Comparison of ENCODE assay signal across 21 cellular contexts in genomic region chr3:177262396-177262795, GRCh38.
DNase-seq lines count a peak whose midpoint lies in the region; ATAC-seq, FAIRE-seq and TF ChIP-seq lines count a peak whose summit lies in the region.
"Had no signal": no experiment of that assay in that cellular context is flagged by ENCODE, and none has a peak within 500 bp of the region (broad histone marks: within the 10 kb centered on the region; RNA-seq: fewer than 3 reads in every experiment).

No MANE protein-coding gene starts in this region.

- intact Hi-C loops in heart right ventricle (cut with DNase I), result loop anchor here in 1 of 10 donors (10.0 kb wide), 1 partner anchor 48 kb away; no protein-coding TSS in a partner anchor
- intact Hi-C loops in head of caudate nucleus (cut with DNase I), result no loop called here

- no peak overlapping the region for H3K27ac ChIP-seq in right atrium auricular region
- no peak overlapping the region for H3K27ac ChIP-seq in heart right ventricle
- no peak overlapping the region for H3K27ac ChIP-seq in brain microvascular endothelial cell
- H3K27ac ChIP-seq: colonic mucosa had no signal

- TF ChIP-seq CTCF in right atrium auricular region (IDR thresholded peaks at IDR 0.05) (no peak), heart right ventricle (IDR thresholded peaks at IDR 0.05) (no peak), brain microvascular endothelial cell (IDR thresholded peaks at IDR 0.05; ENCODE audit: low read depth, low read length, missing control alignments) (no peak), kidney epithelial cell (IDR thresholded peaks at IDR 0.05; ENCODE audit: insufficient read depth, low read length, poor library complexity, severe bottlenecking) (no peak)

- no peak for FAIRE-seq in urothelium cell line (lab: Jason Lieb, UNC)
- FAIRE-seq: islet of Langerhans had no signal

- DNase-seq in right atrium auricular region (ENCODE audit: low spot score) (peak; percentile 44), heart right ventricle (no peak), brain microvascular endothelial cell (peak; percentile 11), kidney epithelial cell (ENCODE audit: low read depth) (peak; percentile 44), urothelium cell line (ENCODE audit: low spot score) (peak; percentile 25), head of caudate nucleus (no peak), NCI-H2227 (lab: John Stamatoyannopoulos, UW; ENCODE audit: unreplicated experiment) (no peak)
- DNase-seq: activated CD4-positive, alpha-beta T cell treated with anti-CD3 and anti-CD28 coated beads, Interleukin-2, amount 10 ng/mL, durations not matched to agents 7 days and 5 days; activated naive CD4-positive, alpha-beta T cell; activated T-cell treated with anti-CD3 and anti-CD28 coated beads for 4 hours; aorta; colonic mucosa; NCI-H187; NCI-H446; Right ventricle myocardium superior; T-cell had no signal

- 93 to 94% methylated on average over 5 of the region's 5 CpGs for WGBS in heart right ventricle, 2 donors

- in situ Hi-C loops in brain microvascular endothelial cell (cut with HindIII; ENCODE audit: low pct_ligation_motif_present, low sequenced_read_pairs), result no loop called here

- peaks cover 0 to 8% of the 10 kb centered on the region in 2 donors for H3K4me1 ChIP-seq in right atrium auricular region
- H3K4me1 ChIP-seq in heart right ventricle, result peaks cover 0 to 11% (median 0%) of the 10 kb centered on the region in 9 donors
- H3K4me1 ChIP-seq: colonic mucosa had no signal

- H3K27me3 ChIP-seq in right atrium auricular region (no peaks in the 10 kb centered on the region), heart right ventricle (no peaks in the 10 kb centered on the region), brain microvascular endothelial cell (replicated peaks) (no peaks in the 10 kb centered on the region), kidney epithelial cell (ENCODE audit: control insufficient read depth, insufficient read depth, low read length) (no peaks in the 10 kb centered on the region)
- H3K27me3 ChIP-seq: colonic mucosa had no signal

- no peak for ATAC-seq in heart right ventricle
- no peak for ATAC-seq in HG03025 (IDR thresholded peaks at IDR 0.05; ENCODE audit: low FRiP score, unreplicated experiment)
- ATAC-seq: natural killer cell treated with Interleukin-12 subunit alpha and Interleukin-12 subunit beta and Interleukin-15 and Interleukin-18, amount 100 ng/mL, for 72 hours; stimulated activated effector memory CD8-positive, alpha-beta T cell treated with anti-CD3 and anti-CD28 coated beads, Interleukin-12 subunit alpha, Interleukin-12 subunit beta, amount 100 ng/mL, for 72 hours; T-cell had no signal

- H3K36me3 ChIP-seq in right atrium auricular region, result no peaks in the 10 kb centered on the region
- no peaks in the 10 kb centered on the region for H3K36me3 ChIP-seq in heart right ventricle
- no peaks in the 10 kb centered on the region for H3K36me3 ChIP-seq in brain microvascular endothelial cell (replicated peaks)
- H3K36me3 ChIP-seq in kidney epithelial cell (ENCODE audit: control insufficient read depth, insufficient read depth, low read length), result no peaks in the 10 kb centered on the region
- H3K36me3 ChIP-seq: colonic mucosa, thoracic aorta had no signal

- H3K9me3 ChIP-seq in right atrium auricular region (no peaks in the 10 kb centered on the region), heart right ventricle (no peaks in the 10 kb centered on the region)
- H3K9me3 ChIP-seq: colonic mucosa, thoracic aorta had no signal

- H3K4me3 ChIP-seq in right atrium auricular region, result no peak overlapping the region
- no peak overlapping the region for H3K4me3 ChIP-seq in heart right ventricle
- H3K4me3 ChIP-seq in brain microvascular endothelial cell (ENCODE audit: low read depth, low read length), result no peak overlapping the region
- H3K4me3 ChIP-seq in kidney epithelial cell (ENCODE audit: low read depth, low read length), result no peak overlapping the region
- H3K4me3 ChIP-seq: colonic mucosa, thoracic aorta had no signal

Comparison
In these comparisons a context has a peak if more than half of its experiments do, and no peak if none do; other contexts are left out.
1. DNase-seq: peak in right atrium auricular region (single experiment), brain microvascular endothelial cell (single experiment), kidney epithelial cell (single experiment) and urothelium cell line (single experiment); none in heart right ventricle (0 of 2), head of caudate nucleus (0 of 42) and NCI-H2227 (single experiment).